10 cellular contexts compared by ENCODE assay signal in genomic region chr1:32939655-32940371, GRCh38.
A peak's percentile ranks its signal among the peaks of the same experiment; 100 is the strongest.
DNase-seq lines count a peak whose midpoint lies in the region; TF ChIP-seq lines count a peak whose summit lies in the region.
"Had no signal": no experiment of that assay in that cellular context is flagged by ENCODE, and none has a peak within 500 bp of the region (broad histone marks: within the 10 kb centered on the region; RNA-seq: fewer than 3 reads in every experiment).

No MANE protein-coding gene starts in this region.

- H3K36me3 ChIP-seq in mucosa of rectum (ENCODE audit: control insufficient read depth in 2 of 2, insufficient read depth in 2 of 2, low read length in 2 of 2): peaks cover 36 to 47% of the 10 kb centered on the region in 2 donors

- no peak for TF ChIP-seq CTCF in NB4 (IDR thresholded peaks at IDR 0.05; ENCODE audit: low read depth, low read length)

- H3K9ac ChIP-seq in mucosa of rectum (ENCODE audit: low read depth in 1 of 2, low read length in 2 of 2): peak overlapping the region; percentile 27 to 28

- peaks cover 30 to 58% of the 10 kb centered on the region in 2 donors for H3K4me1 ChIP-seq in mucosa of rectum (ENCODE audit: control insufficient read depth in 2 of 2, insufficient read depth in 2 of 2, low read length in 2 of 2)

- no peak for TF ChIP-seq POLR2A in NB4 (IDR thresholded peaks at IDR 0.05; ENCODE audit: extremely low read depth, insufficient read length)

- H3K4me3 ChIP-seq in NB4 (ENCODE audit: low read depth, low read length) (no peak overlapping the region), mucosa of rectum (ENCODE audit: low read length in 2 of 2) (peak overlapping the region in 1 of 2 donors; percentile 1)
- H3K4me3 ChIP-seq: SK-N-MC, thoracic aorta had no signal

- DNase-seq in AML-193 (lab: John Stamatoyannopoulos, UW) (peak; percentile 48 to 70), NB4 (ENCODE audit: low read depth) (peak; percentile 81), cerebellar cortex (ENCODE audit: low spot score) (peak; percentile 33), GDM1 (lab: John Stamatoyannopoulos, UW) (no peak), NCI-H446 (lab: John Stamatoyannopoulos, UW) (no peak), iPS-NIHi11 (ENCODE audit: low spot score) (no peak), NCI-H1694 (lab: John Stamatoyannopoulos, UW) (no peak)

- no peaks in the 10 kb centered on the region for H3K9me3 ChIP-seq in mucosa of rectum (ENCODE audit: control insufficient read depth in 2 of 2, low read length in 2 of 2)
- H3K9me3 ChIP-seq: thoracic aorta had no signal

- no peaks in the 10 kb centered on the region for H3K27me3 ChIP-seq in mucosa of rectum (ENCODE audit: control insufficient read depth in 2 of 2, insufficient read depth in 2 of 2, low read length in 2 of 2)

- peak overlapping the region; percentile 77 to 88 for H3K27ac ChIP-seq in mucosa of rectum (ENCODE audit: low read depth in 2 of 2, low read length in 2 of 2)
- H3K27ac ChIP-seq: SK-N-MC, thoracic aorta had no signal

Comparison
In these comparisons a context has a peak if more than half of its experiments do, and no peak if none do; other contexts are left out.
1. DNase-seq: peak in AML-193 (2 of 2), NB4 (single experiment) and cerebellar cortex (single experiment); none in GDM1 (single experiment), NCI-H446 (0 of 2), iPS-NIHi11 (single experiment) and NCI-H1694 (single experiment).